In the genomic region with DNA sequence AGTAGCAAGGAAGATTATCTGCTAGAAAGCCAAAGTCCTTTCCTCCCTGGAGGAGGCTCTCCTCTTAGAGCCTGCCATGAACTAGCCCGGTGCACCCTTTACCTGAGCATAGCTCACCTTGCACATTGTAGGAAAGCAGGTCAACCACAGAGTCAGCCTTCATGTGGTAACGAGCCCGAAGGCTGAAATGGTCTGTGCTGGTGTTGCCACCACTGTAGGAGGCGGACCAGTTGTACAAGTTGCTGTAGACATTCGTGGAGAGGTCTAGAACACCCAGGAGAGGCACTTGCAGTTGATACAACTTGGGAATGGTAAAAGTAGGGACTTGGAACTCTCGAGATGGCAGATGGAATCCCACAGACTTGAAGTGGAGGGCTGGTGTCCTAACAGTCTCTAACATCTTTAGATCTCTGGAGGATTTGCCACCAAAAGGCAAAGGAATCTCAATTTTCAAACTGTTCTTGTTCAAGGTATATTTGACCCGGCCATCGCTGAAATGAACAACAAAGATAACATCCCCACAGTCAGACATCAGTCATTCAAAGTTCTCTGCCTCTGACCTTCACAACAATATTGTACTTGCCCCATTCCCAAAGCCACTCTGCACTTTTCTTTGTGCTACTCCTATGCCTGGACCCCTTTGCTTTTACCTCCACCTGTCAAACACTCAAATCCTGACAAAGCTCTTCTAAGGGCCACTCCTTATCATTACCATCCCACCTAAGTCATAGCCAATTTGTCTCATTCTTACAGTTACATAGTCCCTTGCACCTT, we compare ENCODE assay signal across 26 cellular contexts. TPM values are rescaled to one million over a fixed set of nuclear protein-coding genes. Genes with fewer than 3 reads are reported as not detected.
DNase-seq lines count a peak whose midpoint lies in the region; ATAC-seq and TF ChIP-seq lines count a peak whose summit lies in the region.
"Had no signal": no experiment of that assay in that cellular context is flagged by ENCODE, and none has a peak within 500 bp of the region (broad histone marks: within the 10 kb centered on the region; RNA-seq: fewer than 3 reads in every experiment).

No MANE protein-coding gene starts in this region.

- no peak for TF ChIP-seq POLR2A in right lobe of liver (IDR thresholded peaks at IDR 0.05)

- no peak for DNase-seq in endothelial cell (ENCODE audit: low spot score)
- DNase-seq in left lobe of liver (ENCODE audit: low spot score): peak; percentile 45
- no peak for DNase-seq in right lobe of liver
- DNase-seq in activated naive CD4-positive, alpha-beta T cell treated with anti-CD3 and anti-CD28 coated beads, Interleukin-2, amount 50 U/mL, for 72 hours (ENCODE audit: low spot score in 2 of 2): no peak
- no peak for DNase-seq in C1 segment of cervical spinal cord (lab: John Stamatoyannopoulos, UW)
- DNase-seq in AML-193 (lab: John Stamatoyannopoulos, UW): no peak
- DNase-seq: 8988T; ACHN; CD4-positive, alpha-beta memory T cell; CD4-positive, CD25-positive, alpha-beta regulatory T cell; CD8-positive, alpha-beta memory T cell; COR-L47; DMS 273 treated with DMSO at 0.1 percent for 48 hours; DMS153; DMS53; DMS79; DND-41; EL; GDM1 had no signal

- H3K27ac Mint-ChIP-seq in endothelial cell (ENCODE audit: unreplicated experiment): no peak overlapping the region
- H3K27ac Mint-ChIP-seq in activated naive CD4-positive, alpha-beta T cell treated with anti-CD3 and anti-CD28 coated beads, Interleukin-2, amount 50 U/mL, for 72 hours: no peak overlapping the region
- H3K27ac Mint-ChIP-seq: B cell; CD14-positive monocyte; CD4-positive, alpha-beta memory T cell; CD4-positive, CD25-positive, alpha-beta regulatory T cell had no signal

- no peaks in the 10 kb centered on the region for H3K4me1 Mint-ChIP-seq in endothelial cell (ENCODE audit: unreplicated experiment)
- H3K4me1 Mint-ChIP-seq: B cell; CD14-positive monocyte; CD4-positive, alpha-beta memory T cell; CD4-positive, CD25-positive, alpha-beta regulatory T cell; CD8-positive, alpha-beta memory T cell had no signal

- intact Hi-C loops in right lobe of liver (cut with DNase I): no loop called here

- H3K27me3 Mint-ChIP-seq in endothelial cell (ENCODE audit: unreplicated experiment): peaks cover 3% of the 10 kb centered on the region

- peak overlapping the region; percentile 9 for H3K4me3 Mint-ChIP-seq in endothelial cell (ENCODE audit: unreplicated experiment)
- H3K4me3 Mint-ChIP-seq: B cell; CD14-positive monocyte; CD4-positive, alpha-beta memory T cell; CD4-positive, CD25-positive, alpha-beta regulatory T cell; CD8-positive, alpha-beta memory T cell had no signal

- H3K9me3 Mint-ChIP-seq in endothelial cell (ENCODE audit: unreplicated experiment): no peaks in the 10 kb centered on the region
- no peaks in the 10 kb centered on the region for H3K9me3 Mint-ChIP-seq in activated naive CD4-positive, alpha-beta T cell treated with anti-CD3 and anti-CD28 coated beads, Interleukin-2, amount 50 U/mL, for 72 hours

- H3K9me3 ChIP-seq in right lobe of liver: no peaks in the 10 kb centered on the region
- H3K9me3 ChIP-seq: BLaER1 treated with 17β-estradiol and CSF1 and Interleukin-3, amounts not matched to agents 10 nM and 100 nM had no signal

- H3K4me3 ChIP-seq in right lobe of liver: no peak overlapping the region
- H3K4me3 ChIP-seq: BLaER1 treated with 17β-estradiol and CSF1 and Interleukin-3, amounts not matched to agents 10 nM and 100 nM; GM12878 had no signal

- peaks cover 0 to 10% (median 0%) of the 10 kb centered on the region in 4 donors for H3K4me1 ChIP-seq in right lobe of liver
- H3K4me1 ChIP-seq: BLaER1 treated with 17β-estradiol and CSF1 and Interleukin-3, amounts not matched to agents 10 nM and 100 nM had no signal

- WGBS in right lobe of liver (ENCODE audit: insufficient coverage, low coverage, low lambda C conversion rate, missing lambda C conversion rate): 55% methylated on average over 5 of the region's 8 CpGs

- peaks cover 0 to 100% (median 71%) of the 10 kb centered on the region in 4 donors for H3K36me3 ChIP-seq in right lobe of liver
- H3K36me3 ChIP-seq: BLaER1 treated with 17β-estradiol and CSF1 and Interleukin-3, amounts not matched to agents 10 nM and 100 nM had no signal

- TF ChIP-seq CTCF in endothelial cell (IDR thresholded peaks at IDR 0.05; ENCODE audit: unreplicated experiment) (no peak), right lobe of liver (IDR thresholded peaks at IDR 0.05) (no peak)

- no peak overlapping the region for H3K27ac ChIP-seq in right lobe of liver
- H3K27ac ChIP-seq: BLaER1 treated with 17β-estradiol and CSF1 and Interleukin-3, amounts not matched to agents 10 nM and 100 nM had no signal

- H3K36me3 Mint-ChIP-seq in endothelial cell (ENCODE audit: low read depth, unreplicated experiment): peaks cover 68% of the 10 kb centered on the region
- no peaks in the 10 kb centered on the region for H3K36me3 Mint-ChIP-seq in activated naive CD4-positive, alpha-beta T cell treated with anti-CD3 and anti-CD28 coated beads, Interleukin-2, amount 50 U/mL, for 72 hours
- H3K36me3 Mint-ChIP-seq: CD14-positive monocyte; CD4-positive, alpha-beta memory T cell; CD4-positive, CD25-positive, alpha-beta regulatory T cell; CD8-positive, alpha-beta memory T cell had no signal

- no peaks in the 10 kb centered on the region for H3K27me3 ChIP-seq in right lobe of liver
- H3K27me3 ChIP-seq: BLaER1 treated with 17β-estradiol and CSF1 and Interleukin-3, amounts not matched to agents 10 nM and 100 nM had no signal

- ATAC-seq in left lobe of liver (peak; percentile 4), right lobe of liver (peak in 3 of 4 donors; percentile 0 to 6 (median 2))
- no peak for ATAC-seq in activated naive CD4-positive, alpha-beta T cell treated with anti-CD3 and anti-CD28 coated beads, Interleukin-2, amount 50 U/mL, for 72 hours
- ATAC-seq: GM12878 had no signal

RNA-seq across cellular contexts. Expression of gene APOB, which starts 30.6 kb away (rescaled TPM):
- total RNA-seq in endothelial cell (ENCODE audit: unreplicated experiment) (15.9 TPM), left lobe of liver (2,405 TPM), right lobe of liver (1,000 to 10,000 TPM; 2,615 to 3,271 (median 2,774) TPM)
- not detected for total RNA-seq in activated naive CD4-positive, alpha-beta T cell treated with anti-CD3 and anti-CD28 coated beads, Interleukin-2, amount 50 U/mL, for 72 hours
- total RNA-seq: A673; B cell; CD4-positive, alpha-beta memory T cell; CD4-positive, CD25-positive, alpha-beta regulatory T cell; CD8-positive, alpha-beta memory T cell; Daoy; G401 had no signal

Comparison
In these comparisons a context has a peak if more than half of its experiments do, and no peak if none do; other contexts are left out.
1. ATAC-seq: peak in left lobe of liver (single experiment) and right lobe of liver (3 of 4); none in activated naive CD4-positive, alpha-beta T cell treated with anti-CD3 and anti-CD28 coated beads, Interleukin-2, amount 50 U/mL, for 72 hours (0 of 2).
2. RNA of gene APOB, which starts 30.6 kb away (total RNA-seq): 2,615 to 3,271 TPM in right lobe of liver and 2,405 TPM in left lobe of liver (single experiment); 15.9 TPM in endothelial cell (single experiment) and not detected in activated naive CD4-positive, alpha-beta T cell treated with anti-CD3 and anti-CD28 coated beads, Interleukin-2, amount 50 U/mL, for 72 hours; every median in the first group is over 100 times any median in the second.